Comparison of ENCODE assay signal across 1 cellular context in genomic region chr2:197256021-197256420, GRCh38.
TF ChIP-seq lines count a peak whose summit lies in the region.

No MANE protein-coding gene starts in this region.

TF ChIP-seq in IMR-90, 13 proteins besides CTCF, POLR2A, EP300 and RAD21 (continued from another document):
- no peak for TF ChIP-seq FOS (IDR thresholded peaks at IDR 0.05; ENCODE audit: low read depth, low read length)
- no peak for TF ChIP-seq RFX5 (IDR thresholded peaks at IDR 0.05; ENCODE audit: low read depth, low read length)
- TF ChIP-seq USF2 (IDR thresholded peaks at IDR 0.05; ENCODE audit: low read depth, low read length): no peak
- no peak for TF ChIP-seq ELK1 (IDR thresholded peaks at IDR 0.05; ENCODE audit: borderline replicate concordance, low read depth, low read length)
- TF ChIP-seq MAFK (IDR thresholded peaks at IDR 0.05; ENCODE audit: low read depth, low read length): no peak
- TF ChIP-seq CEBPB (IDR thresholded peaks at IDR 0.05; ENCODE audit: low read depth, low read length): no peak
- no peak for TF ChIP-seq SMC3 (IDR thresholded peaks at IDR 0.05; ENCODE audit: low read depth, low read length)
- no peak for TF ChIP-seq MAZ (IDR thresholded peaks at IDR 0.05; ENCODE audit: borderline replicate concordance, low read depth, low read length)
